2 cellular contexts compared by ENCODE assay signal in the genomic region with DNA sequence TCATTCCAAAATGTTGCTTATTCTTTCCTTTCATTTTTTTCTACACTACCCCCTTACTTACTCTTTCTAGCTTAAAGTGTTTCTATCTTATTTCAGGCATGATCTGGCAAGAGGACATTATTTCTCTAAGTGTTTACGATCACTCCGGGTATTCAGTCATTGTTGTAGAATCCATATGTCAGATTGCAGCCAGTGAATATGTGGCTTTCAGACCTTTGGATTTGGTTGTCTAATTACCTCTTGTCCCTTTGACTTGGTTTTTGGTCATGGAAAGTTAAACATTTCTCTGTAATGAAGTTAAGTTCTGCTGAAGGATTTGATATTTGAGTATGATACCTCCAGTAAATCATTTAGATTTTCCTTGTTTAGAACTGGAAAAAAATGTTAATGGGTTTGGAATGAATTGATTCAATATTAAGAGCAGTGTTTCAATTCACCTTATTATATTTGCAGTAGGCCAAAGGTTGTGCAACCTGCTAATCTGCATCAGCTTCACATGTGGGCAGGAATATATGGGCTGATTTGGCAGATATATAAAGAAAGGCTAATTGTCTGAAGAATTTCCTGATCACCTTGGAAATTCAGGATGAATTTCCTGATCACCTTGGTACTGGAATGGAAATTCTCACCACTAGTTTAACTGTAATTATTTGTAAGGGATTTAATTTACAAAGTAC.
TF ChIP-seq lines count a peak whose summit lies in the region.

No MANE protein-coding gene starts in this region.

TF ChIP-seq in HepG2, 621 proteins besides CTCF, POLR2A, EP300 and RAD21 (continued from another document):
- TF ChIP-seq, protein P1, sequence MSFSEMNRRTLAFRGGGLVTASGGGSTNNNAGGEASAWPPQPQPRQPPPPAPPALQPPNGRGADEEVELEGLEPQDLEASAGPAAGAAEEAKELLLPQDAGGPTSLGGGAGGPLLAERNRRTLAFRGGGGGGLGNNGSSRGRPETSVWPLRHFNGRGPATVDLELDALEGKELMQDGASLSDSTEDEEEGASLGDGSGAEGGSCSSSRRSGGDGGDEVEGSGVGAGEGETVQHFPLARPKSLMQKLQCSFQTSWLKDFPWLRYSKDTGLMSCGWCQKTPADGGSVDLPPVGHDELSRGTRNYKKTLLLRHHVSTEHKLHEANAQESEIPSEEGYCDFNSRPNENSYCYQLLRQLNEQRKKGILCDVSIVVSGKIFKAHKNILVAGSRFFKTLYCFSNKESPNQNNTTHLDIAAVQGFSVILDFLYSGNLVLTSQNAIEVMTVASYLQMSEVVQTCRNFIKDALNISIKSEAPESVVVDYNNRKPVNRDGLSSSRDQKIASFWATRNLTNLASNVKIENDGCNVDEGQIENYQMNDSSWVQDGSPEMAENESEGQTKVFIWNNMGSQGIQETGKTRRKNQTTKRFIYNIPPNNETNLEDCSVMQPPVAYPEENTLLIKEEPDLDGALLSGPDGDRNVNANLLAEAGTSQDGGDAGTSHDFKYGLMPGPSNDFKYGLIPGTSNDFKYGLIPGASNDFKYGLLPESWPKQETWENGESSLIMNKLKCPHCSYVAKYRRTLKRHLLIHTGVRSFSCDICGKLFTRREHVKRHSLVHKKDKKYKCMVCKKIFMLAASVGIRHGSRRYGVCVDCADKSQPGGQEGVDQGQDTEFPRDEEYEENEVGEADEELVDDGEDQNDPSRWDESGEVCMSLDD (CRISPR knock-in tag; IDR thresholded peaks at IDR 0.05; ENCODE audit: borderline replicate concordance), result no peak
- TF ChIP-seq CEBPG (CRISPR knock-in tag; IDR thresholded peaks at IDR 0.05) (no peak), RBM22 (optimal IDR thresholded peaks at IDR 0.05; ENCODE audit: low read length) (peak; percentile 59), RFX5 (IDR thresholded peaks at IDR 0.05; ENCODE audit: low read depth, low read length) (no peak), ZNF460 (CRISPR knock-in tag; IDR thresholded peaks at IDR 0.05; ENCODE audit: borderline replicate concordance) (no peak), ZNF639 (CRISPR knock-in tag; conservative IDR thresholded peaks at IDR 0.05) (no peak)
- TF ChIP-seq, protein P2, sequence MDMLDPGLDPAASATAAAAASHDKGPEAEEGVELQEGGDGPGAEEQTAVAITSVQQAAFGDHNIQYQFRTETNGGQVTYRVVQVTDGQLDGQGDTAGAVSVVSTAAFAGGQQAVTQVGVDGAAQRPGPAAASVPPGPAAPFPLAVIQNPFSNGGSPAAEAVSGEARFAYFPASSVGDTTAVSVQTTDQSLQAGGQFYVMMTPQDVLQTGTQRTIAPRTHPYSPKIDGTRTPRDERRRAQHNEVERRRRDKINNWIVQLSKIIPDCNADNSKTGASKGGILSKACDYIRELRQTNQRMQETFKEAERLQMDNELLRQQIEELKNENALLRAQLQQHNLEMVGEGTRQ (IDR thresholded peaks at IDR 0.05; ENCODE audit: low read depth, low read length), result no peak
- TF ChIP-seq, protein P2 (CRISPR knock-in tag; IDR thresholded peaks at IDR 0.05; ENCODE audit: borderline replicate concordance), result no peak
- TF ChIP-seq, protein P3, sequence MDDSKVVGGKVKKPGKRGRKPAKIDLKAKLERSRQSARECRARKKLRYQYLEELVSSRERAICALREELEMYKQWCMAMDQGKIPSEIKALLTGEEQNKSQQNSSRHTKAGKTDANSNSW (CRISPR knock-in tag; IDR thresholded peaks at IDR 0.05; ENCODE audit: borderline replicate concordance), result no peak

TF ChIP-seq in WTC11, 78 proteins besides CTCF, POLR2A, EP300 and RAD21 (continued from another document):
- TF ChIP-seq, protein P2 (CRISPR knock-in tag; IDR thresholded peaks at IDR 0.05), result no peak
- TF ChIP-seq PRRX2 (CRISPR knock-in tag; IDR thresholded peaks at IDR 0.05) (no peak), JAZF1 (CRISPR knock-in tag; IDR thresholded peaks at IDR 0.05) (no peak), ZBTB21 (CRISPR knock-in tag; IDR thresholded peaks at IDR 0.05; ENCODE audit: borderline replicate concordance) (no peak), SMAD3 (CRISPR knock-in tag; IDR thresholded peaks at IDR 0.05; ENCODE audit: borderline replicate concordance) (no peak), ZNF671 (CRISPR knock-in tag; IDR thresholded peaks at IDR 0.05) (no peak), ELF4 (CRISPR knock-in tag; IDR thresholded peaks at IDR 0.05; ENCODE audit: low read depth) (no peak), E2F4 (CRISPR knock-in tag; IDR thresholded peaks at IDR 0.05; ENCODE audit: borderline replicate concordance, low read depth) (no peak)
- TF ChIP-seq, protein P4, sequence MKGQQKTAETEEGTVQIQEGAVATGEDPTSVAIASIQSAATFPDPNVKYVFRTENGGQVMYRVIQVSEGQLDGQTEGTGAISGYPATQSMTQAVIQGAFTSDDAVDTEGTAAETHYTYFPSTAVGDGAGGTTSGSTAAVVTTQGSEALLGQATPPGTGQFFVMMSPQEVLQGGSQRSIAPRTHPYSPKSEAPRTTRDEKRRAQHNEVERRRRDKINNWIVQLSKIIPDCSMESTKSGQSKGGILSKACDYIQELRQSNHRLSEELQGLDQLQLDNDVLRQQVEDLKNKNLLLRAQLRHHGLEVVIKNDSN (CRISPR knock-in tag; IDR thresholded peaks at IDR 0.05), result no peak
